8 cellular contexts compared by ENCODE assay signal in genomic region chr5:29024052-29024451, GRCh38.
"Had no signal": no experiment of that assay in that cellular context is flagged by ENCODE, and none has a peak within 500 bp of the region (broad histone marks: within the 10 kb centered on the region; RNA-seq: fewer than 3 reads in every experiment).

No MANE protein-coding gene starts in this region.

- H3K4me3 Mint-ChIP-seq: HFFc6 had no signal

- H3K4me2 ChIP-seq: KMS-11 had no signal

- DNase-seq: GM23248, GOT3, H7, HFFc6, KBM-7 had no signal

- ATAC-seq: HCT116 had no signal

- H3K4me3 ChIP-seq: GM23248, HAP-1 had no signal

- H3K27ac ChIP-seq: GM23248, KMS-11 had no signal

- H3K9ac ChIP-seq: GM23248, KMS-11 had no signal

- H3K9me3 ChIP-seq: HAP-1 had no signal

- H3K4me1 ChIP-seq: HAP-1 had no signal

- H3K27ac Mint-ChIP-seq: HFFc6 had no signal

- H3K36me3 ChIP-seq: HAP-1 had no signal

- H2AFZ ChIP-seq: GM23248 had no signal
